In genomic region chr1:169367686-169368405, GRCh38 we compare ENCODE assay signal across 8 cellular contexts. TPM values are rescaled to one million over a fixed set of nuclear protein-coding genes. Genes with fewer than 3 reads are reported as not detected.
DNase-seq lines count a peak whose midpoint lies in the region; ATAC-seq, FAIRE-seq and TF ChIP-seq lines count a peak whose summit lies in the region.

TSS of gene BLZF1 (plus strand) at chr1:169368195. CDS start at chr1:169369523, 1,328 bp downstream.
A gene with protein sequence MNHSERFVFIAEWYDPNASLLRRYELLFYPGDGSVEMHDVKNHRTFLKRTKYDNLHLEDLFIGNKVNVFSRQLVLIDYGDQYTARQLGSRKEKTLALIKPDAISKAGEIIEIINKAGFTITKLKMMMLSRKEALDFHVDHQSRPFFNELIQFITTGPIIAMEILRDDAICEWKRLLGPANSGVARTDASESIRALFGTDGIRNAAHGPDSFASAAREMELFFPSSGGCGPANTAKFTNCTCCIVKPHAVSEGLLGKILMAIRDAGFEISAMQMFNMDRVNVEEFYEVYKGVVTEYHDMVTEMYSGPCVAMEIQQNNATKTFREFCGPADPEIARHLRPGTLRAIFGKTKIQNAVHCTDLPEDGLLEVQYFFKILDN (minus strand): TSS chr1:169367797. CDS start chr1:169367710, 87 bp downstream.

- H3K9me3 Mint-ChIP-seq in astrocyte (ENCODE audit: unreplicated experiment) = no peaks in the 10 kb centered on the region

- no peaks in the 10 kb centered on the region for H4K20me1 ChIP-seq in astrocyte (ENCODE audit: insufficient read depth, low read length)

- peak within 1 kb of the TSS; percentile 86 for H3K4me2 ChIP-seq in astrocyte (ENCODE audit: low read length)

- H3K9ac ChIP-seq in astrocyte (ENCODE audit: low read length) (peak within 1 kb of the TSS; percentile 96), rectal smooth muscle tissue (ENCODE audit: low read length) (peak within 1 kb of the TSS; percentile 76)

- peaks cover 3% of the 10 kb centered on the region for H3K36me3 Mint-ChIP-seq in astrocyte (ENCODE audit: low read depth, unreplicated experiment)

- peak within 1 kb of the TSS; percentile 98 for H3K4me3 ChIP-seq in astrocyte (ENCODE audit: insufficient read depth, low read depth, low read length)
- peak within 1 kb of the TSS; percentile 92 for H3K4me3 ChIP-seq in rectal smooth muscle tissue (ENCODE audit: low read length)
- H3K4me3 ChIP-seq in aorta (ENCODE audit: low read length in 2 of 2) = peak within 1 kb of the TSS; percentile 68 to 99

- no peaks in the 10 kb centered on the region for H3K27me3 Mint-ChIP-seq in astrocyte (ENCODE audit: low read depth, unreplicated experiment)

- H3K4me1 ChIP-seq in astrocyte (ENCODE audit: insufficient read depth, low read length) = peaks cover 17% of the 10 kb centered on the region
- H3K4me1 ChIP-seq in rectal smooth muscle tissue (ENCODE audit: control insufficient read depth, insufficient read depth, low read length) = peaks cover 4% of the 10 kb centered on the region
- peaks cover 0 to 14% of the 10 kb centered on the region in 2 donors for H3K4me1 ChIP-seq in aorta (ENCODE audit: control insufficient read depth in 1 of 2, insufficient read depth in 2 of 2, low read length in 2 of 2)

- TF ChIP-seq CTCF in astrocyte (IDR thresholded peaks at IDR 0.05; ENCODE audit: insufficient read depth, low read depth, low read length) = no peak

- 0% methylated on average over 37 of the region's 37 CpGs for WGBS in aorta, 2 donors

- H3K27me3 ChIP-seq in astrocyte (ENCODE audit: insufficient read depth, low read length) = no peaks in the 10 kb centered on the region
- no peaks in the 10 kb centered on the region for H3K27me3 ChIP-seq in rectal smooth muscle tissue (ENCODE audit: control insufficient read depth, insufficient read depth, low read length)
- no peaks in the 10 kb centered on the region for H3K27me3 ChIP-seq in aorta (ENCODE audit: control insufficient read depth in 1 of 2, insufficient read depth in 2 of 2, low read length in 1 of 2)

- H3K27ac ChIP-seq in astrocyte (ENCODE audit: low read depth, low read length) (peak within 1 kb of the TSS; percentile 91), rectal smooth muscle tissue (ENCODE audit: low read depth, low read length) (peak within 1 kb of the TSS; percentile 89), aorta (ENCODE audit: low read depth in 1 of 2, low read length in 2 of 2) (peak within 1 kb of the TSS; percentile 7 to 79)

- H3K79me2 ChIP-seq in astrocyte (ENCODE audit: insufficient read depth, low read length) = peaks cover 68% of the 10 kb centered on the region

- peaks cover 13% of the 10 kb centered on the region for H3K36me3 ChIP-seq in astrocyte (ENCODE audit: insufficient read depth, low read length)
- peaks cover 4% of the 10 kb centered on the region for H3K36me3 ChIP-seq in rectal smooth muscle tissue (ENCODE audit: control insufficient read depth, insufficient read depth, low read length)
- H3K36me3 ChIP-seq in aorta (ENCODE audit: control insufficient read depth in 1 of 2, insufficient read depth in 2 of 2, low read length in 1 of 2) = no peaks in the 10 kb centered on the region

- peak; percentile 99 for DNase-seq in NCI-H187 treated with DMSO at 0.1 percent for 48 hours (lab: John Stamatoyannopoulos, UW)
- DNase-seq in astrocyte (ENCODE audit: low read depth) = peak; percentile 95
- DNase-seq in hepatic stellate cell (ENCODE audit: low spot score) = peak; percentile 81
- DNase-seq in aorta = peak; percentile 98 to 99

- peaks cover 29% of the 10 kb centered on the region for H3K4me1 Mint-ChIP-seq in astrocyte (ENCODE audit: low read depth, unreplicated experiment)

- peak; percentile 98 for FAIRE-seq in astrocyte (lab: Jason Lieb, UNC)

- H3K9me3 ChIP-seq in astrocyte (ENCODE audit: insufficient read depth, low read depth, low read length) = no peaks in the 10 kb centered on the region
- H3K9me3 ChIP-seq in aorta (ENCODE audit: control insufficient read depth, low read length) = no peaks in the 10 kb centered on the region

- H3K27ac Mint-ChIP-seq in astrocyte (ENCODE audit: unreplicated experiment) = peak within 1 kb of the TSS; percentile 38

- intact Hi-C loops in T-helper 2 cell treated with Interferon-gamma antibody and Interleukin-4, amounts not matched to agents 100 ng/mL and 5 ng/mL, for 36 hours (cut with micrococcal nuclease) = loop anchor here (1.0 to 5.0 kb wide), 15 partner anchors 59 to 1741 kb away; partner anchors contain the start of genes ATP1B1, CCDC181, DCAF6 and METTL18
- intact Hi-C loops in aorta (cut with DNase I) = loop anchor here in 1 of 2 donors (5.0 kb wide), 1 partner anchor 119 kb away; the partner anchor contains the start of gene SLC19A2

- no peak within 1 kb of the TSS for H3K4me3 Mint-ChIP-seq in astrocyte (ENCODE audit: unreplicated experiment)

- peak; percentile 82 for ATAC-seq in GM18499 (IDR thresholded peaks at IDR 0.05; ENCODE audit: insufficient read depth, unreplicated experiment)
- ATAC-seq in HG02943 (IDR thresholded peaks at IDR 0.05; ENCODE audit: low read depth, unreplicated experiment) = peak; percentile 99
- peak; percentile 99 for ATAC-seq in aorta (ENCODE audit: low FRiP score)

- peak within 1 kb of the TSS; percentile 71 for H2AFZ ChIP-seq in astrocyte (ENCODE audit: low read depth, low read length)

RNA-seq across cellular contexts. Expression of gene BLZF1, which starts in this region (rescaled TPM):
- 26.2 and 26.4 TPM in 2 replicates for total RNA-seq in T-helper 2 cell treated with Interferon-gamma antibody and Interleukin-4, amounts not matched to agents 100 ng/mL and 5 ng/mL, for 36 hours
- total RNA-seq in astrocyte (52.0 and 55.1 TPM in 2 replicates), aorta (10 to 100 TPM; 26.7 to 27.3 TPM)
- polyA plus RNA-seq in aorta = 10 to 100 TPM; 14.9 to 26.5 TPM

RNA-seq across cellular contexts. Expression of the second gene that starts in this region (rescaled TPM):
- total RNA-seq in T-helper 2 cell treated with Interferon-gamma antibody and Interleukin-4, amounts not matched to agents 100 ng/mL and 5 ng/mL, for 36 hours = 16.8 and 19.7 TPM in 2 replicates
- total RNA-seq in astrocyte (21.2 and 30.8 TPM in 2 replicates), aorta (10 to 100 TPM; 13.3 to 23.5 TPM)
- 10 to 100 TPM; 14.7 to 20.7 TPM for polyA plus RNA-seq in aorta

Comparison
In these comparisons a context has a peak if more than half of its experiments do, and no peak if none do; other contexts are left out.
1. Peak in every context shown above with its lines: DNase-seq, ATAC-seq, H3K4me3 ChIP-seq and H3K27ac ChIP-seq.